Comparison of ENCODE assay signal across 16 cellular contexts in genomic region chr13:26168835-26169234, GRCh38. TPM values are rescaled to one million over a fixed set of nuclear protein-coding genes. Genes with fewer than 3 reads are reported as not detected.
DNase-seq lines count a peak whose midpoint lies in the region; ATAC-seq and TF ChIP-seq lines count a peak whose summit lies in the region.
"Had no signal": no experiment of that assay in that cellular context is flagged by ENCODE, and none has a peak within 500 bp of the region (broad histone marks: within the 10 kb centered on the region; RNA-seq: fewer than 3 reads in every experiment).

No MANE protein-coding gene starts in this region.

- no peak overlapping the region for H3K4me3 Mint-ChIP-seq in mesothelial cell of epicardium
- no peak overlapping the region for H3K4me3 Mint-ChIP-seq in activated naive CD4-positive, alpha-beta T cell treated with anti-CD3 and anti-CD28 coated beads, Interleukin-2, amount 10 ng/mL, durations not matched to agents 7 days and 5 days
- H3K4me3 Mint-ChIP-seq: B cell; CD4-positive, alpha-beta T cell; IgD-negative memory B cell had no signal

- H3K4me1 ChIP-seq in DND-41 (ENCODE audit: insufficient read depth, low read length): peaks cover 40% of the 10 kb centered on the region
- no peaks in the 10 kb centered on the region for H3K4me1 ChIP-seq in MM.1S (ENCODE audit: low read length)
- H3K4me1 ChIP-seq in mesodermal cell (ENCODE audit: control insufficient read depth, insufficient read depth, low read length, poor library complexity, severe bottlenecking): peaks cover 9% of the 10 kb centered on the region
- H3K4me1 ChIP-seq: Caco-2, HAP-1 had no signal

- peak overlapping the region in 1 of 2 experiments; percentile 20; a peak in 1 of 4 replicates for H3K4me3 ChIP-seq in DND-41 (ENCODE audit: low read depth in 1 of 2, low read length in 2 of 2)
- H3K4me3 ChIP-seq in MM.1S (ENCODE audit: low read length): no peak overlapping the region; the same call in 1 of the 2 replicates
- no peak overlapping the region for H3K4me3 ChIP-seq in fibroblast of villous mesenchyme (ENCODE audit: low read depth, low read length)
- H3K4me3 ChIP-seq in mesodermal cell (ENCODE audit: extremely low read depth, insufficient read depth, low read length, poor library complexity, severe bottlenecking): no peak overlapping the region
- H3K4me3 ChIP-seq: HAP-1 had no signal

- no peaks in the 10 kb centered on the region for H3K27me3 Mint-ChIP-seq in mesothelial cell of epicardium (ENCODE audit: low read depth)
- peaks cover 4% of the 10 kb centered on the region for H3K27me3 Mint-ChIP-seq in activated naive CD4-positive, alpha-beta T cell treated with anti-CD3 and anti-CD28 coated beads, Interleukin-2, amount 10 ng/mL, durations not matched to agents 7 days and 5 days
- H3K27me3 Mint-ChIP-seq: B cell had no signal

- 85 to 93% methylated on average over 3 of the region's 3 CpGs for WGBS in mesodermal cell (ENCODE audit: insufficient coverage in 2 of 2), 2 experiments

- TF ChIP-seq CTCF in DND-41 (IDR thresholded peaks at IDR 0.05; ENCODE audit: borderline replicate concordance, extremely low read depth, low read length, poor library complexity, severe bottlenecking): no peak
- TF ChIP-seq CTCF in MM.1S (IDR thresholded peaks at IDR 0.05; ENCODE audit: low read length): no peak
- TF ChIP-seq CTCF in fibroblast of villous mesenchyme (IDR thresholded peaks at IDR 0.05; ENCODE audit: insufficient read depth, low read depth, low read length): no peak
- no peak for TF ChIP-seq CTCF in mesothelial cell of epicardium (IDR thresholded peaks at IDR 0.05; ENCODE audit: unreplicated experiment)

- no peaks in the 10 kb centered on the region for H3K9me2 ChIP-seq in MM.1S (replicated peaks; ENCODE audit: insufficient read depth, low read length)

- H3K9ac ChIP-seq in DND-41 (ENCODE audit: low read depth, low read length): peak overlapping the region; percentile 11; the same call in 1 of the 2 replicates
- no peak overlapping the region for H3K9ac ChIP-seq in MM.1S (ENCODE audit: low read length)

- H3K27ac Mint-ChIP-seq in mesothelial cell of epicardium: no peak overlapping the region
- no peak overlapping the region for H3K27ac Mint-ChIP-seq in activated naive CD4-positive, alpha-beta T cell treated with anti-CD3 and anti-CD28 coated beads, Interleukin-2, amount 10 ng/mL, durations not matched to agents 7 days and 5 days
- H3K27ac Mint-ChIP-seq: B cell; CD4-positive, alpha-beta T cell; IgD-negative memory B cell had no signal

- H3K9me3 ChIP-seq in DND-41 (ENCODE audit: insufficient read depth, low read length, severe bottlenecking): no peaks in the 10 kb centered on the region
- H3K9me3 ChIP-seq in MM.1S (replicated peaks; ENCODE audit: insufficient read depth, low read length): no peaks in the 10 kb centered on the region
- H3K9me3 ChIP-seq in mesodermal cell (ENCODE audit: control insufficient read depth, low read length): no peaks in the 10 kb centered on the region
- H3K9me3 ChIP-seq: Caco-2, HAP-1 had no signal

- DNase-seq in DND-41: peak; percentile 52
- DNase-seq in MM.1S: peak; percentile 18
- peak; percentile 45 for DNase-seq in fibroblast of villous mesenchyme (ENCODE audit: low read depth)
- DNase-seq in mesothelial cell of epicardium (ENCODE audit: low spot score in 2 of 2, unreplicated experiment in 2 of 2): no peak
- no peak for DNase-seq in activated naive CD4-positive, alpha-beta T cell treated with anti-CD3 and anti-CD28 coated beads, Interleukin-2, amount 10 ng/mL, durations not matched to agents 7 days and 5 days
- no peak for DNase-seq in stimulated activated naive CD8-positive, alpha-beta T cell treated with anti-CD3 and anti-CD28 coated beads, Interleukin-15, Interleukin-2, amounts not matched to agents 100 U/mL and 50 U/mL, for 24 hours
- DNase-seq: Caco-2; CD4-positive, alpha-beta T cell had no signal

- H4K20me1 ChIP-seq in DND-41 (ENCODE audit: insufficient read depth, low read length) (no peaks in the 10 kb centered on the region), MM.1S (ENCODE audit: insufficient read depth, low read length) (no peaks in the 10 kb centered on the region)

- H3K36me3 Mint-ChIP-seq in mesothelial cell of epicardium: no peaks in the 10 kb centered on the region
- no peaks in the 10 kb centered on the region for H3K36me3 Mint-ChIP-seq in activated naive CD4-positive, alpha-beta T cell treated with anti-CD3 and anti-CD28 coated beads, Interleukin-2, amount 10 ng/mL, durations not matched to agents 7 days and 5 days

- no peaks in the 10 kb centered on the region for H3K27me3 ChIP-seq in DND-41 (ENCODE audit: insufficient read depth, low read length, poor library complexity)
- H3K27me3 ChIP-seq in MM.1S (replicated peaks; ENCODE audit: insufficient read depth, low read length): no peaks in the 10 kb centered on the region

- H3K9me3 Mint-ChIP-seq in mesothelial cell of epicardium: peaks cover 3% of the 10 kb centered on the region
- no peaks in the 10 kb centered on the region for H3K9me3 Mint-ChIP-seq in activated naive CD4-positive, alpha-beta T cell treated with anti-CD3 and anti-CD28 coated beads, Interleukin-2, amount 10 ng/mL, durations not matched to agents 7 days and 5 days
- H3K9me3 Mint-ChIP-seq: CD4-positive, alpha-beta T cell; IgD-negative memory B cell had no signal

- H3K27ac ChIP-seq in DND-41 (ENCODE audit: low read length): peak overlapping the region; percentile 61
- H3K27ac ChIP-seq in MM.1S (ENCODE audit: low read length): no peak overlapping the region
- H3K27ac ChIP-seq in mesodermal cell (ENCODE audit: low read depth, low read length, severe bottlenecking): peak overlapping the region; percentile 30
- H3K27ac ChIP-seq: C4-2B, HL-60 had no signal

- ATAC-seq in DND-41 (ENCODE audit: insufficient read depth, low read depth) (peak; percentile 76), GM21447 (IDR thresholded peaks at IDR 0.05; ENCODE audit: unreplicated experiment) (no peak)
- no peak for ATAC-seq in stimulated activated naive CD8-positive, alpha-beta T cell treated with anti-CD3 and anti-CD28 coated beads, Interleukin-15, Interleukin-2, amounts not matched to agents 100 U/mL and 50 U/mL, for 24 hours
- ATAC-seq: HepG2 had no signal

- peak overlapping the region; percentile 57 for H3K4me2 ChIP-seq in DND-41 (ENCODE audit: insufficient read depth, low read length)
- H3K4me2 ChIP-seq in MM.1S (ENCODE audit: low read depth, low read length): peak overlapping the region; percentile 27; the same call in 1 of the 2 replicates

- no peaks in the 10 kb centered on the region for H3F3A ChIP-seq in MM.1S (ENCODE audit: insufficient read depth, low read length)

- H3K4me1 Mint-ChIP-seq in mesothelial cell of epicardium: peaks cover 4% of the 10 kb centered on the region
- H3K4me1 Mint-ChIP-seq in activated naive CD4-positive, alpha-beta T cell treated with anti-CD3 and anti-CD28 coated beads, Interleukin-2, amount 10 ng/mL, durations not matched to agents 7 days and 5 days: peaks cover 4% of the 10 kb centered on the region
- H3K4me1 Mint-ChIP-seq: IgD-negative memory B cell had no signal

- H3K79me2 ChIP-seq in DND-41 (ENCODE audit: insufficient read depth, low read length): no peaks in the 10 kb centered on the region
- no peaks in the 10 kb centered on the region for H3K79me2 ChIP-seq in MM.1S (ENCODE audit: low read length)

- H2AFZ ChIP-seq in DND-41 (ENCODE audit: low read depth, low read length): peak overlapping the region; percentile 39; the same call in 1 of the 2 replicates
- peak overlapping the region; percentile 78 for H2AFZ ChIP-seq in MM.1S (ENCODE audit: low read length)

- H3K36me3 ChIP-seq in DND-41 (ENCODE audit: insufficient read depth, low read length) (no peaks in the 10 kb centered on the region), MM.1S (replicated peaks; ENCODE audit: insufficient read depth, low read length) (no peaks in the 10 kb centered on the region), mesodermal cell (ENCODE audit: control insufficient read depth, insufficient read depth, low read length) (no peaks in the 10 kb centered on the region)
- H3K36me3 ChIP-seq: HAP-1 had no signal

- CTCF ChIA-PET in activated naive CD4-positive, alpha-beta T cell treated with anti-CD3 and anti-CD28 coated beads, Interleukin-2, amount 10 ng/mL, durations not matched to agents 7 days and 5 days (lab: Charles Lee): no interaction called here

RNA-seq across cellular contexts. Expression of gene RNF6, which starts 53.3 kb away (rescaled TPM):
- total RNA-seq in fibroblast of villous mesenchyme (43.8 and 57.4 TPM in 2 replicates), mesothelial cell of epicardium (22.5 to 24.2 TPM (median 22.8 TPM) in 3 replicates)
- 20.9 TPM for polyA plus RNA-seq in mesodermal cell (2013, experiment 1 of 2)
- 24.6 TPM for polyA plus RNA-seq in mesodermal cell (2013, experiment 2 of 2)

Comparison
In these comparisons a context has a peak if more than half of its experiments do, and no peak if none do; other contexts are left out.
1. DNase-seq: peak in DND-41 (single experiment), MM.1S (single experiment) and fibroblast of villous mesenchyme (single experiment); none in mesothelial cell of epicardium (0 of 2), activated naive CD4-positive, alpha-beta T cell treated with anti-CD3 and anti-CD28 coated beads, Interleukin-2, amount 10 ng/mL, durations not matched to agents 7 days and 5 days (single experiment) and stimulated activated naive CD8-positive, alpha-beta T cell treated with anti-CD3 and anti-CD28 coated beads, Interleukin-15, Interleukin-2, amounts not matched to agents 100 U/mL and 50 U/mL, for 24 hours (single experiment).